Comparison of ENCODE assay signal across 8 cellular contexts in genomic region chr11:45847908-45848316, GRCh38. TPM values are rescaled to one million over a fixed set of nuclear protein-coding genes. Genes with fewer than 3 reads are reported as not detected.
DNase-seq lines count a peak whose midpoint lies in the region; ATAC-seq and TF ChIP-seq lines count a peak whose summit lies in the region.

No MANE protein-coding gene starts in this region.

- DNase-seq in NCI-H2107 treated with DMSO at 0.1 percent for 48 hours (lab: John Stamatoyannopoulos, UW; ENCODE audit: unreplicated experiment) (peak; percentile 11), NCI-H2107 (lab: John Stamatoyannopoulos, UW) (no peak), NCI-H69 (lab: John Stamatoyannopoulos, UW) (peak; percentile 67), fibroblast of pulmonary artery (ENCODE audit: low read depth) (peak; percentile 64), nephron progenitor cell (peak; percentile 44), type B pancreatic cell (ENCODE audit: extremely low spot score, unreplicated experiment) (no peak)
- DNase-seq in activated T-cell treated with anti-CD3 and anti-CD28 coated beads, Interleukin-2, amount 50 U/mL, for 72 hours, result peak; percentile 52 to 58

- H3K4me3 Mint-ChIP-seq in activated T-cell treated with anti-CD3 and anti-CD28 coated beads, Interleukin-2, amount 50 U/mL, for 72 hours, result peak overlapping the region; percentile 89 to 98
- H3K4me3 Mint-ChIP-seq in nephron progenitor cell (peak overlapping the region; percentile 90), type B pancreatic cell (peak overlapping the region; percentile 89)

- H3K27me3 Mint-ChIP-seq in activated T-cell treated with anti-CD3 and anti-CD28 coated beads, Interleukin-2, amount 50 U/mL, for 72 hours (ENCODE audit: low read depth), result peaks cover 13% of the 10 kb centered on the region
- peaks cover 45% of the 10 kb centered on the region for H3K27me3 Mint-ChIP-seq in nephron progenitor cell (ENCODE audit: low read depth, poor library complexity)
- peaks cover 23% of the 10 kb centered on the region for H3K27me3 Mint-ChIP-seq in type B pancreatic cell

- no peak overlapping the region for H3K27ac Mint-ChIP-seq in activated T-cell treated with anti-CD3 and anti-CD28 coated beads, Interleukin-2, amount 50 U/mL, for 72 hours
- H3K27ac Mint-ChIP-seq in nephron progenitor cell (no peak overlapping the region), type B pancreatic cell (peak overlapping the region; percentile 83)

- TF ChIP-seq CTCF in fibroblast of pulmonary artery (IDR thresholded peaks at IDR 0.05; ENCODE audit: low read length, missing control alignments) (peak; percentile 12), nephron progenitor cell (IDR thresholded peaks at IDR 0.05) (no peak), type B pancreatic cell (conservative IDR thresholded peaks at IDR 0.05) (peak; percentile 46)

- peak; percentile 25 for ATAC-seq in HG02759 (IDR thresholded peaks at IDR 0.05; ENCODE audit: unreplicated experiment)
- ATAC-seq in activated T-cell treated with anti-CD3 and anti-CD28 coated beads, Interleukin-2, amount 50 U/mL, for 72 hours (replicated peaks in 1 of 2), result peak; percentile 31 to 32

- H3K36me3 Mint-ChIP-seq in activated T-cell treated with anti-CD3 and anti-CD28 coated beads, Interleukin-2, amount 50 U/mL, for 72 hours (ENCODE audit: insufficient read depth in 2 of 2), result no peaks in the 10 kb centered on the region
- no peaks in the 10 kb centered on the region for H3K36me3 Mint-ChIP-seq in nephron progenitor cell (ENCODE audit: low read depth)
- no peaks in the 10 kb centered on the region for H3K36me3 Mint-ChIP-seq in type B pancreatic cell

- peaks cover 68% of the 10 kb centered on the region for H3K4me1 Mint-ChIP-seq in activated T-cell treated with anti-CD3 and anti-CD28 coated beads, Interleukin-2, amount 50 U/mL, for 72 hours (ENCODE audit: low read depth)
- H3K4me1 Mint-ChIP-seq in nephron progenitor cell (peaks cover 19% of the 10 kb centered on the region), type B pancreatic cell (ENCODE audit: unreplicated experiment) (peaks cover 23% of the 10 kb centered on the region)

- peak overlapping the region; percentile 89 for H3K4me3 ChIP-seq in fibroblast of pulmonary artery (replicated peaks; ENCODE audit: low read depth, low read length)

- no peaks in the 10 kb centered on the region for H3K9me3 Mint-ChIP-seq in activated T-cell treated with anti-CD3 and anti-CD28 coated beads, Interleukin-2, amount 50 U/mL, for 72 hours
- peaks cover 8% of the 10 kb centered on the region for H3K9me3 Mint-ChIP-seq in nephron progenitor cell
- H3K9me3 Mint-ChIP-seq in type B pancreatic cell, result no peaks in the 10 kb centered on the region

RNA-seq across cellular contexts. Expression of gene CRY2, which starts 0.6 kb away (rescaled TPM):
- total RNA-seq in activated T-cell treated with anti-CD3 and anti-CD28 coated beads, Interleukin-2, amount 50 U/mL, for 72 hours, result 10 to 100 TPM; 20.2 to 23.8 TPM
- total RNA-seq in type B pancreatic cell (ENCODE audit: low replicate concordance), result 27.7 and 37.0 TPM in 2 replicates

RNA-seq across cellular contexts. Expression of gene MAPK8IP1, which starts 37.5 kb away (rescaled TPM):
- under 1 TPM; 0.50 to 0.69 TPM for total RNA-seq in activated T-cell treated with anti-CD3 and anti-CD28 coated beads, Interleukin-2, amount 50 U/mL, for 72 hours
- 23.7 and 24.4 TPM in 2 replicates for total RNA-seq in type B pancreatic cell (ENCODE audit: low replicate concordance)

RNA-seq across cellular contexts. Expression of gene SLC35C1, which starts 43.0 kb away (rescaled TPM):
- 10 to 100 TPM; 12.0 to 15.1 TPM for total RNA-seq in activated T-cell treated with anti-CD3 and anti-CD28 coated beads, Interleukin-2, amount 50 U/mL, for 72 hours
- total RNA-seq in type B pancreatic cell (ENCODE audit: low replicate concordance), result 19.5 and 26.0 TPM in 2 replicates

RNA-seq across cellular contexts. Expression of gene FREY1, which starts 59.2 kb away (rescaled TPM):
- total RNA-seq in activated T-cell treated with anti-CD3 and anti-CD28 coated beads, Interleukin-2, amount 50 U/mL, for 72 hours, result 1 to 10 TPM; 1.3 to 1.9 TPM
- 0.90 and 1.4 TPM in 2 replicates for total RNA-seq in type B pancreatic cell (ENCODE audit: low replicate concordance)

Comparison
In these comparisons a context has a peak if more than half of its experiments do, and no peak if none do; other contexts are left out.
1. DNase-seq: peak in NCI-H2107 treated with DMSO at 0.1 percent for 48 hours (single experiment), NCI-H69 (single experiment), activated T-cell treated with anti-CD3 and anti-CD28 coated beads, Interleukin-2, amount 50 U/mL, for 72 hours (2 of 2), fibroblast of pulmonary artery (single experiment) and nephron progenitor cell (single experiment); none in NCI-H2107 (single experiment) and type B pancreatic cell (single experiment).
2. RNA of gene MAPK8IP1, which starts 37.5 kb away (total RNA-seq): 23.7 to 24.4 TPM in type B pancreatic cell; 0.50 to 0.69 TPM in activated T-cell treated with anti-CD3 and anti-CD28 coated beads, Interleukin-2, amount 50 U/mL, for 72 hours; every median in the first group is over 10 times any median in the second.
3. Peak in every context shown above with its lines, with median percentiles within 50 percentile points of each other: H3K4me3 Mint-ChIP-seq.